In genomic region chr1:184050631-184051030, GRCh38 we compare ENCODE assay signal across 9 cellular contexts. TPM values are rescaled to one million over a fixed set of nuclear protein-coding genes. Genes with fewer than 3 reads are reported as not detected.
DNase-seq lines count a peak whose midpoint lies in the region; ATAC-seq and TF ChIP-seq lines count a peak whose summit lies in the region.
"Had no signal": no experiment of that assay in that cellular context is flagged by ENCODE, and none has a peak within 500 bp of the region (broad histone marks: within the 10 kb centered on the region; RNA-seq: fewer than 3 reads in every experiment).

No MANE protein-coding gene starts in this region.

- peak overlapping the region; percentile 99 for H3K4me2 ChIP-seq in PC-9

- H3F3A ChIP-seq in PC-9 (ENCODE audit: insufficient read depth, low read depth) = peaks cover 14% of the 10 kb centered on the region; the same call in 1 of the 2 replicates

- H3K79me2 ChIP-seq in PC-9 (ENCODE audit: low read depth) = peaks cover 37% of the 10 kb centered on the region

- POLR2A ChIA-PET in PC-9 (lab: Charles Lee; ENCODE audit: unreplicated experiment) = no interaction called here

- H3K27me3 ChIP-seq in PC-9 (ENCODE audit: insufficient read depth, low read depth) = no peaks in the 10 kb centered on the region
- no peaks in the 10 kb centered on the region for H3K27me3 ChIP-seq in prostate gland (replicated peaks; ENCODE audit: insufficient read depth)

- H3K4me3 ChIP-seq in PC-9 (peak overlapping the region; percentile 81), epithelial cell of proximal tubule (ENCODE audit: low read depth, low read length) (peak overlapping the region; percentile 94), prostate gland (no peak overlapping the region)

- intact Hi-C loops in PC-9 (cut with micrococcal nuclease; ENCODE audit: unreplicated experiment) = loop anchor here (5.0 kb wide), 1 partner anchor 108 kb away; no protein-coding TSS in a partner anchor
- intact Hi-C loops in prostate gland (cut with DNase I) = no loop called here

- no TSS peak for BruUV-seq in PC-9 (replicated peaks; lab: Mats Ljungman, UMichigan)

- H3K27ac ChIP-seq in PC-9 (peak overlapping the region; percentile 100), prostate gland (peak overlapping the region; percentile 83 to 87)

- H3K9me3 ChIP-seq in PC-9 (ENCODE audit: insufficient read depth, low read depth) = no peaks in the 10 kb centered on the region
- H3K9me3 ChIP-seq in prostate gland = no peaks in the 10 kb centered on the region

- TF ChIP-seq CTCF in PC-9 (conservative IDR thresholded peaks at IDR 0.05) (no peak), epithelial cell of proximal tubule (conservative IDR thresholded peaks at IDR 0.05; ENCODE audit: low read depth, low read length) (no peak), prostate gland (IDR thresholded peaks at IDR 0.05) (no peak)

- TF ChIP-seq POLR2A in prostate gland (IDR thresholded peaks at IDR 0.05) = no peak

- no peaks in the 10 kb centered on the region for H3K9me2 ChIP-seq in PC-9 (ENCODE audit: insufficient read depth)

- CTCF ChIA-PET in PC-9 (lab: Charles Lee) = interaction anchor here (0.6 to 1.1 kb wide), 2 partner anchors 101 to 613 kb away, joined by 3 to 5 read pairs; no protein-coding TSS in a partner anchor

- ATAC-seq in HG02571 (IDR thresholded peaks at IDR 0.05; ENCODE audit: unreplicated experiment) (no peak), GM19324 (IDR thresholded peaks at IDR 0.05; ENCODE audit: low FRiP score, unreplicated experiment) (no peak)

- H4K20me1 ChIP-seq in PC-9 (ENCODE audit: insufficient read depth) = no peaks in the 10 kb centered on the region

- H3K36me3 ChIP-seq in PC-9 (ENCODE audit: low read depth) (peaks cover 15% of the 10 kb centered on the region), prostate gland (no peaks in the 10 kb centered on the region)

- H3K4me1 ChIP-seq in PC-9 (replicated peaks; ENCODE audit: insufficient read depth) = peaks cover 31% of the 10 kb centered on the region
- no peaks in the 10 kb centered on the region for H3K4me1 ChIP-seq in prostate gland (replicated peaks)

- H2AFZ ChIP-seq in PC-9 = peak overlapping the region; percentile 92

- DNase-seq in EL = peak; percentile 26
- no peak for DNase-seq in PC-9
- no peak for DNase-seq in epithelial cell of proximal tubule (ENCODE audit: low read depth)
- no peak for DNase-seq in prostate gland (ENCODE audit: low spot score)
- DNase-seq in DMS79 treated with DMSO at 0.1 percent for 48 hours (lab: John Stamatoyannopoulos, UW) = no peak
- no peak for DNase-seq in NCI-H2227 treated with DMSO at 0.1 percent for 48 hours (lab: John Stamatoyannopoulos, UW)
- DNase-seq: NCI-H1694 treated with DMSO at 0.1 percent for 48 hours had no signal

RNA-seq across cellular contexts. Expression of gene TSEN15, which starts 0.9 kb away (rescaled TPM):
- total RNA-seq in PC-9 (2021) (46.0 and 52.0 TPM in 2 replicates), epithelial cell of proximal tubule (32.9 and 53.5 TPM in 2 replicates), prostate gland (10 to 100 TPM; 33.4 to 36.8 TPM)

RNA-seq across cellular contexts. Expression of gene COLGALT2, which starts 13.1 kb away (rescaled TPM):
- total RNA-seq in PC-9 (2021) = 0.44 and 0.58 TPM in 2 replicates
- 0.51 and 0.69 TPM in 2 replicates for total RNA-seq in epithelial cell of proximal tubule
- total RNA-seq in prostate gland = 1 to 10 TPM; 1.5 to 9.0 TPM

Comparison
In these comparisons a context has a peak if more than half of its experiments do, and no peak if none do; other contexts are left out.
1. H3K4me3 ChIP-seq: peak in PC-9 (single experiment) and epithelial cell of proximal tubule (single experiment); none in prostate gland (0 of 2).